Comparison of ENCODE assay signal across 27 cellular contexts in the genomic region with DNA sequence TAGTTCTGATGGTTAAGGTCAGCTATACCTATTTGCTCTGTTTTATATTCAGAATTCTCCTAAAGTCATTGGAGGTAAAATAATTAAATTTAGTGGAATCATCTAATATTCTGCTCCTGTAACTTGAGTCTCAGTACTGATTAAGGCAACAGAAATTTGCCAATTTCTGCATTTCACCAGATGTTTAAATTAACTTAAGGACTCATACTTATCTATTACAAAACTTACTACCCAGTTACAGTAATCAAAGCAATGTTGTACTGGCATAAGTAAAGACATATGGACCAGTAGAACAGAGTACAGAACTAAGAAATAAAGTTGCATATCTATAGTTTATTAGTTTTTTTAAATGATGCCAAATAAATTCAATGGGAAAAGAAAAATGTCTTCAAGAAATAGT.
"Had no signal": no experiment of that assay in that cellular context is flagged by ENCODE, and none has a peak within 500 bp of the region (broad histone marks: within the 10 kb centered on the region; RNA-seq: fewer than 3 reads in every experiment).

No MANE protein-coding gene starts in this region.

- H3K27ac ChIP-seq: adrenal gland, body of pancreas, epithelial cell of prostate, esophagus squamous epithelium had no signal

- H3K4me3 ChIP-seq: adrenal gland, body of pancreas, esophagus squamous epithelium had no signal

- H3K36me3 Mint-ChIP-seq: activated naive CD8-positive, alpha-beta T cell had no signal

- H3K4me1 Mint-ChIP-seq: activated CD4-positive, alpha-beta memory T cell treated with anti-CD3 and anti-CD28 coated beads, Interleukin-2, amount 10 ng/mL, durations not matched to agents 7 days and 5 days; activated CD4-positive, alpha-beta T cell treated with anti-CD3 and anti-CD28 coated beads, Interleukin-2, amount 10 ng/mL, durations not matched to agents 7 days and 5 days had no signal

- H3K4me1 ChIP-seq: adrenal gland, body of pancreas, esophagus squamous epithelium had no signal

- H3K27me3 ChIP-seq: adrenal gland, body of pancreas, esophagus squamous epithelium had no signal

- DNase-seq: activated CD4-positive, alpha-beta memory T cell treated with anti-CD3 and anti-CD28 coated beads, Interleukin-2, amount 10 ng/mL, durations not matched to agents 7 days and 5 days; activated CD4-positive, alpha-beta T cell treated with anti-CD3 and anti-CD28 coated beads for 1 hour; activated CD4-positive, alpha-beta T cell treated with anti-CD3 and anti-CD28 coated beads for 4 hours; activated CD4-positive, alpha-beta T cell treated with anti-CD3 and anti-CD28 coated beads, Interleukin-2, amount 10 ng/mL, durations not matched to agents 7 days and 5 days; activated CD4-positive, alpha-beta T cell treated with anti-CD3 and anti-CD28 coated beads, Interleukin-2, amount 50 U/mL, for 4 hours; activated CD4-positive, CD25-positive, alpha-beta regulatory T cell; activated CD8-positive, alpha-beta memory T cell treated with anti-CD3 and anti-CD28 coated beads, Interleukin-2, amount 50 U/mL, for 48 hours; activated gamma-delta T cell treated with Interleukin-2 at 50 U/mL for 16 hours; activated naive CD4-positive, alpha-beta T cell treated with anti-CD3 and anti-CD28 coated beads, Interleukin-2, amount 50 U/mL, for 16 hours; activated naive CD4-positive, alpha-beta T cell treated with Interleukin-2 at 50 U/mL for 16 hours; activated T-cell treated with anti-CD3 and anti-CD28 coated beads for 4 hours; activated T-cell treated with anti-CD3 and anti-CD28 coated beads, Interleukin-2, amount 50 U/mL, for 24 hours; activated T-cell treated with anti-CD3 and anti-CD28 coated beads, Interleukin-2, amount 50 U/mL, for 72 hours; adrenal gland; amygdala; aorta; body of pancreas; caudate nucleus; cortex of kidney; dermis blood vessel endothelial cell; effector CD8-positive, alpha-beta T cell; esophagus squamous epithelium; head of caudate nucleus; hippocampal formation; T-helper 2 cell had no signal

- H3K9me3 Mint-ChIP-seq: activated CD4-positive, alpha-beta T cell treated with anti-CD3 and anti-CD28 coated beads, Interleukin-2, amount 10 ng/mL, durations not matched to agents 7 days and 5 days; activated T-cell treated with anti-CD3 and anti-CD28 coated beads, Interleukin-2, amount 50 U/mL, for 24 hours had no signal

- H3K9me3 ChIP-seq: adrenal gland, body of pancreas, esophagus squamous epithelium had no signal

- H3K4me3 Mint-ChIP-seq: activated CD4-positive, alpha-beta memory T cell treated with anti-CD3 and anti-CD28 coated beads, Interleukin-2, amount 10 ng/mL, durations not matched to agents 7 days and 5 days; activated CD4-positive, alpha-beta T cell treated with anti-CD3 and anti-CD28 coated beads, Interleukin-2, amount 10 ng/mL, durations not matched to agents 7 days and 5 days; activated naive CD8-positive, alpha-beta T cell; activated T-cell treated with anti-CD3 and anti-CD28 coated beads, Interleukin-2, amount 50 U/mL, for 24 hours; activated T-cell treated with anti-CD3 and anti-CD28 coated beads, Interleukin-2, amount 50 U/mL, for 72 hours had no signal

- ATAC-seq: activated T-cell treated with anti-CD3 and anti-CD28 coated beads, Interleukin-2, amount 50 U/mL, for 72 hours; body of pancreas had no signal

- H3K27me3 Mint-ChIP-seq: activated CD4-positive, alpha-beta memory T cell treated with anti-CD3 and anti-CD28 coated beads, Interleukin-2, amount 10 ng/mL, durations not matched to agents 7 days and 5 days; activated CD4-positive, alpha-beta T cell treated with anti-CD3 and anti-CD28 coated beads, Interleukin-2, amount 10 ng/mL, durations not matched to agents 7 days and 5 days; activated naive CD8-positive, alpha-beta T cell; activated T-cell treated with anti-CD3 and anti-CD28 coated beads, Interleukin-2, amount 50 U/mL, for 24 hours had no signal

- H3K36me3 ChIP-seq: adrenal gland, esophagus squamous epithelium had no signal

- H3K27ac Mint-ChIP-seq: activated CD4-positive, alpha-beta memory T cell treated with anti-CD3 and anti-CD28 coated beads, Interleukin-2, amount 10 ng/mL, durations not matched to agents 7 days and 5 days; activated CD4-positive, alpha-beta T cell treated with anti-CD3 and anti-CD28 coated beads, Interleukin-2, amount 10 ng/mL, durations not matched to agents 7 days and 5 days; activated naive CD8-positive, alpha-beta T cell; activated T-cell treated with anti-CD3 and anti-CD28 coated beads, Interleukin-2, amount 50 U/mL, for 24 hours; activated T-cell treated with anti-CD3 and anti-CD28 coated beads, Interleukin-2, amount 50 U/mL, for 72 hours had no signal
